ENCODE assay signal across 11 cellular contexts in genomic region chr7:102883098-102883860, GRCh38.
DNase-seq lines count a peak whose midpoint lies in the region; ATAC-seq and TF ChIP-seq lines count a peak whose summit lies in the region.
"Had no signal": no experiment of that assay in that cellular context is flagged by ENCODE, and none has a peak within 500 bp of the region (broad histone marks: within the 10 kb centered on the region; RNA-seq: fewer than 3 reads in every experiment).

No MANE protein-coding gene starts in this region.

- no peak for ATAC-seq in GM19351 (IDR thresholded peaks at IDR 0.05; ENCODE audit: unreplicated experiment)

- no peaks in the 10 kb centered on the region for H3K27me3 ChIP-seq in adipocyte (replicated peaks; ENCODE audit: control insufficient read depth, insufficient read depth, low read length)
- H3K27me3 ChIP-seq: esophagus squamous epithelium had no signal

- TF ChIP-seq CTCF in AG10803 (conservative IDR thresholded peaks at IDR 0.05; ENCODE audit: low read length): no peak
- no peak for TF ChIP-seq CTCF in LNCaP clone FGC (IDR thresholded peaks at IDR 0.05; ENCODE audit: control insufficient read depth, extremely low read depth, insufficient read depth)

- H3K9ac ChIP-seq in adipocyte (ENCODE audit: low read length): no peak overlapping the region

- no peaks in the 10 kb centered on the region for H3K36me3 ChIP-seq in adipocyte (ENCODE audit: control insufficient read depth, insufficient read depth, low read length, severe bottlenecking)
- H3K36me3 ChIP-seq: esophagus squamous epithelium had no signal

- peaks cover 7% of the 10 kb centered on the region for H3K4me1 ChIP-seq in adipocyte (ENCODE audit: control insufficient read depth, insufficient read depth, low read length)

- H3K9me3 ChIP-seq in adipocyte (ENCODE audit: control insufficient read depth, low read length): no peaks in the 10 kb centered on the region
- H3K9me3 ChIP-seq: esophagus squamous epithelium had no signal

- no peak overlapping the region for H3K4me3 ChIP-seq in AG10803 (ENCODE audit: low read length)
- H3K4me3 ChIP-seq in LNCaP clone FGC (ENCODE audit: low read depth, low read length): no peak overlapping the region
- H3K4me3 ChIP-seq in adipocyte (ENCODE audit: low read length): no peak overlapping the region

- DNase-seq in AG10803 (ENCODE audit: low read depth) (peak; percentile 36), LNCaP clone FGC (ENCODE audit: low read depth) (peak; percentile 46), adipocyte (ENCODE audit: low read depth) (peak; percentile 38), iris pigment epithelial cell (ENCODE audit: low read depth) (peak; percentile 89), NCI-H748 treated with DMSO at 0.1 percent for 48 hours (lab: John Stamatoyannopoulos, UW) (no peak), Kasumi-1 (lab: John Stamatoyannopoulos, UW) (no peak)
- DNase-seq in stimulated activated CD4-positive, alpha-beta T cell treated with anti-CD3 and anti-CD28 coated beads, Interleukin-1b, Interleukin-23, amount 100 ng/mL, for 48 hours: no peak
- DNase-seq: activated CD4-positive, alpha-beta T cell treated with anti-CD3 and anti-CD28 coated beads, Interleukin-2, amount 10 ng/mL, durations not matched to agents 7 days and 5 days; esophagus squamous epithelium; NCI-H1092 treated with DMSO at 0.1 percent for 48 hours had no signal

Comparison
In these comparisons a context has a peak if more than half of its experiments do, and no peak if none do; other contexts are left out.
1. DNase-seq: peak in AG10803 (single experiment), LNCaP clone FGC (single experiment), adipocyte (single experiment) and iris pigment epithelial cell (single experiment); none in NCI-H748 treated with DMSO at 0.1 percent for 48 hours (single experiment), Kasumi-1 (0 of 2) and stimulated activated CD4-positive, alpha-beta T cell treated with anti-CD3 and anti-CD28 coated beads, Interleukin-1b, Interleukin-23, amount 100 ng/mL, for 48 hours (single experiment).